In genomic region chr15:70488002-70488605, GRCh38 we compare ENCODE assay signal across 8 cellular contexts.
DNase-seq lines count a peak whose midpoint lies in the region; ATAC-seq and TF ChIP-seq lines count a peak whose summit lies in the region.

No MANE protein-coding gene starts in this region.

- H3K4me3 ChIP-seq in left lung = no peak overlapping the region

- no peak overlapping the region for H3K27ac ChIP-seq in left lung

- no peaks in the 10 kb centered on the region for H3K9me3 ChIP-seq in left lung

- peaks cover 24 to 82% of the 10 kb centered on the region in 2 donors for H3K4me1 ChIP-seq in left lung

- peaks cover 26% of the 10 kb centered on the region for H3K27me3 Mint-ChIP-seq in chondrocyte (ENCODE audit: low read depth)

- ATAC-seq in left lung = peak; percentile 79
- ATAC-seq in HG03432 (IDR thresholded peaks at IDR 0.05; ENCODE audit: unreplicated experiment) = no peak

- H3K27ac Mint-ChIP-seq in chondrocyte (ENCODE audit: unreplicated experiment) = no peak overlapping the region

- DNase-seq in NCI-H1436 (lab: John Stamatoyannopoulos, UW) (peak; percentile 52), NCI-H1436 treated with DMSO at 0.1 percent for 48 hours (lab: John Stamatoyannopoulos, UW) (no peak), NCI-H1694 treated with DMSO at 0.1 percent for 48 hours (lab: John Stamatoyannopoulos, UW) (peak; percentile 5), chondrocyte (ENCODE audit: low spot score) (no peak), left lung (peak; percentile 73 to 84)
- peak; percentile 56 for DNase-seq in activated CD4-positive, alpha-beta T cell treated with anti-CD3 and anti-CD28 coated beads for 1 hour
- peak; percentile 64 for DNase-seq in stimulated activated CD8-positive, alpha-beta memory T cell treated with anti-CD3 and anti-CD28 coated beads, Interleukin-12 subunit alpha, Interleukin-12 subunit beta, amount 100 ng/mL, for 1 hour (ENCODE audit: low read depth)

- TF ChIP-seq CTCF in chondrocyte (IDR thresholded peaks at IDR 0.05) = peak; percentile 95
- TF ChIP-seq CTCF in left lung (IDR thresholded peaks at IDR 0.05) = peak; percentile 95 to 96

- H3K27me3 ChIP-seq in left lung = no peaks in the 10 kb centered on the region

- no peaks in the 10 kb centered on the region for H3K36me3 Mint-ChIP-seq in chondrocyte (ENCODE audit: low read depth)

- intact Hi-C loops in left lung (cut with DNase I) = no loop called here

- H3K9me3 Mint-ChIP-seq in chondrocyte (ENCODE audit: low read depth) = no peaks in the 10 kb centered on the region

- H3K36me3 ChIP-seq in left lung = no peaks in the 10 kb centered on the region

- H3K4me1 Mint-ChIP-seq in chondrocyte (ENCODE audit: low read depth) = peaks cover 27% of the 10 kb centered on the region

- H3K4me3 Mint-ChIP-seq in chondrocyte (ENCODE audit: unreplicated experiment) = no peak overlapping the region

Comparison
In these comparisons a context has a peak if more than half of its experiments do, and no peak if none do; other contexts are left out.
1. DNase-seq: peak in NCI-H1436 (single experiment), NCI-H1694 treated with DMSO at 0.1 percent for 48 hours (single experiment), activated CD4-positive, alpha-beta T cell treated with anti-CD3 and anti-CD28 coated beads for 1 hour (single experiment), left lung (2 of 2) and stimulated activated CD8-positive, alpha-beta memory T cell treated with anti-CD3 and anti-CD28 coated beads, Interleukin-12 subunit alpha, Interleukin-12 subunit beta, amount 100 ng/mL, for 1 hour (single experiment); none in NCI-H1436 treated with DMSO at 0.1 percent for 48 hours (single experiment) and chondrocyte (single experiment).